Comparison of ENCODE assay signal across 14 cellular contexts in the genomic region with DNA sequence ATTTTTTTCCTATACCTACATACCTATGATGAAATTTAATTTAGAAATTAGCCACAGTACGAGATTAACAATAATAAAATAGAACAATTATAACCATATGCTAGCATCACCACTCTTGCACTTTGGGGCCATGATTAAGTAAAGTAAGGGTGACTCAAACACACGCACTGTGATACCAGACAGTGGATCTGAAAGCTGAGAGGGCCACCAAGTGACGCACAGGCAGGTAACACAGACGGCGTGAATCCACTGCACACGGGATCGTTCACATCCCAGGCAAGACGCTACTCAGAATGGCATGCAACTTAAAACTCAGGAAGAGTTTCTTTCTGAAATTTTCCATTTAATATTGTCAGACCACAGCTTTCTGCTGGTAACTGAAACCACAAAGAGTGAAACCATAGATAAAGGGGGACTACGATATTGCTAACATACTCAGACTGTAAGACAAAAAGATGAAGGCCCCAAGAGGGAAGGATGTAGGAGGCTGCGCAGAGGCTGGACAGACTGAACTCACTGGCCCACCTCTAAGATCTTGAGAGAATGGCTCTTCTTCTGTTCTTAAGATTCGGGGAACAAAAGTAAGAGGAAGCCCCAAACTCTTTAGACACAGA. TPM values are rescaled to one million over a fixed set of nuclear protein-coding genes. Genes with fewer than 3 reads are reported as not detected.
DNase-seq lines count a peak whose midpoint lies in the region; ATAC-seq and TF ChIP-seq lines count a peak whose summit lies in the region.
"Had no signal": no experiment of that assay in that cellular context is flagged by ENCODE, and none has a peak within 500 bp of the region (broad histone marks: within the 10 kb centered on the region; RNA-seq: fewer than 3 reads in every experiment).

No MANE protein-coding gene starts in this region.

- peak overlapping the region in 8 of 11 experiments; percentile 24 to 68 (median 58); a peak in 15 of 22 replicates for H3K27ac ChIP-seq in BLaER1 treated with 17β-estradiol and CSF1 and Interleukin-3, amounts not matched to agents 10 nM and 100 nM
- H3K27ac ChIP-seq in KOPT-K1 (ENCODE audit: low read depth, low read length, poor library complexity, severe bottlenecking) (peak overlapping the region; percentile 67), osteoblast (ENCODE audit: low read depth, low read length) (peak overlapping the region; percentile 99), WERI-Rb-1 (no peak overlapping the region)
- H3K27ac ChIP-seq in CD4-positive, alpha-beta T cell (ENCODE audit: low read depth, low read length): no peak overlapping the region

- no peaks in the 10 kb centered on the region for H3K27me3 Mint-ChIP-seq in CD4-positive, alpha-beta T cell

- peak overlapping the region in 8 of 11 experiments; percentile 2 to 65 (median 24); a peak in 13 of 22 replicates for H3K9ac ChIP-seq in BLaER1 treated with 17β-estradiol and CSF1 and Interleukin-3, amounts not matched to agents 10 nM and 100 nM

- no peaks in the 10 kb centered on the region for H3K27me3 ChIP-seq in BLaER1 treated with 17β-estradiol and CSF1 and Interleukin-3, amounts not matched to agents 10 nM and 100 nM
- H3K27me3 ChIP-seq in osteoblast (ENCODE audit: insufficient read depth, low read length): no peaks in the 10 kb centered on the region
- H3K27me3 ChIP-seq in CD4-positive, alpha-beta T cell (ENCODE audit: control insufficient read depth, insufficient read depth, low read length): no peaks in the 10 kb centered on the region
- no peaks in the 10 kb centered on the region for H3K27me3 ChIP-seq in WERI-Rb-1 (ENCODE audit: insufficient read depth, low read depth, severe bottlenecking)

- POLR2A ChIA-PET in CD4-positive, alpha-beta T cell (lab: Charles Lee): interaction anchor here (1.0 kb wide), 1 partner anchor 18 kb away, joined by 3 read pairs; a partner anchor contains a TSS

- no peak overlapping the region for H3K27ac Mint-ChIP-seq in CD4-positive, alpha-beta T cell
- H3K27ac Mint-ChIP-seq: activated naive CD4-positive, alpha-beta T cell treated with anti-CD3 and anti-CD28 coated beads for 36 hours had no signal

- H3K9me3 ChIP-seq in BLaER1 treated with 17β-estradiol and CSF1 and Interleukin-3, amounts not matched to agents 10 nM and 100 nM (replicated peaks in 1 of 11): peaks cover 0 to 14% (median 9%) of the 10 kb centered on the region in 11 experiments; a peak in 15 of 22 replicates
- no peaks in the 10 kb centered on the region for H3K9me3 ChIP-seq in KOPT-K1 (ENCODE audit: insufficient read depth, low read length, poor library complexity, severe bottlenecking)
- H3K9me3 ChIP-seq in osteoblast (ENCODE audit: low read depth, low read length): no peaks in the 10 kb centered on the region
- no peaks in the 10 kb centered on the region for H3K9me3 ChIP-seq in CD4-positive, alpha-beta T cell (ENCODE audit: control insufficient read depth, low read length)
- no peaks in the 10 kb centered on the region for H3K9me3 ChIP-seq in WERI-Rb-1 (ENCODE audit: severe bottlenecking)
- H3K9me3 ChIP-seq: Caco-2 had no signal

- H3K9me3 Mint-ChIP-seq in CD4-positive, alpha-beta T cell: no peaks in the 10 kb centered on the region
- H3K9me3 Mint-ChIP-seq: activated naive CD4-positive, alpha-beta T cell treated with anti-CD3 and anti-CD28 coated beads for 36 hours had no signal

- ATAC-seq in HG03460 (IDR thresholded peaks at IDR 0.05; ENCODE audit: unreplicated experiment): no peak
- no peak for ATAC-seq in CD4-positive, alpha-beta T cell (ENCODE audit: poor library complexity)
- ATAC-seq: sciatic nerve had no signal

- no peak for TF ChIP-seq CTCF in astrocyte of the spinal cord (IDR thresholded peaks at IDR 0.05; ENCODE audit: low read depth, low read length)
- TF ChIP-seq CTCF in osteoblast (IDR thresholded peaks at IDR 0.05; ENCODE audit: extremely low read depth, low read depth, low read length): no peak
- TF ChIP-seq CTCF in CD4-positive, alpha-beta T cell (IDR thresholded peaks at IDR 0.05): no peak
- no peak for TF ChIP-seq CTCF in WERI-Rb-1 (IDR thresholded peaks at IDR 0.05; ENCODE audit: low read depth, low read length)

- H3K4me3 ChIP-seq in BLaER1 treated with 17β-estradiol and CSF1 and Interleukin-3, amounts not matched to agents 10 nM and 100 nM: peak overlapping the region in 3 of 10 experiments; percentile 1 to 21 (median 15); a peak in 5 of 20 replicates
- H3K4me3 ChIP-seq in astrocyte of the spinal cord (ENCODE audit: low read depth, low read length): no peak overlapping the region
- H3K4me3 ChIP-seq in osteoblast (ENCODE audit: insufficient read depth, low read length): peak overlapping the region; percentile 16
- H3K4me3 ChIP-seq in WERI-Rb-1 (ENCODE audit: low read depth, low read length): no peak overlapping the region

- peak overlapping the region; percentile 70 to 90 (median 81) for H3K4me2 ChIP-seq in BLaER1 treated with 17β-estradiol and CSF1 and Interleukin-3, amounts not matched to agents 10 nM and 100 nM
- peak overlapping the region; percentile 71 for H3K4me2 ChIP-seq in osteoblast (ENCODE audit: insufficient read depth, low read length)

- H3K36me3 ChIP-seq in BLaER1 treated with 17β-estradiol and CSF1 and Interleukin-3, amounts not matched to agents 10 nM and 100 nM: peaks cover 20 to 36% (median 29%) of the 10 kb centered on the region in 11 experiments
- H3K36me3 ChIP-seq in KOPT-K1 (ENCODE audit: insufficient read depth, low read length) (peaks cover 15% of the 10 kb centered on the region; the same call in 1 of the 2 replicates), osteoblast (ENCODE audit: insufficient read depth, low read length) (peaks cover 26% of the 10 kb centered on the region), WERI-Rb-1 (peaks cover 4% of the 10 kb centered on the region; the same call in 1 of the 2 replicates)

- in situ Hi-C loops in astrocyte of the spinal cord (cut with HindIII; ENCODE audit: low sequenced_read_pairs): no loop called here

- H3K4me1 ChIP-seq in BLaER1 treated with 17β-estradiol and CSF1 and Interleukin-3, amounts not matched to agents 10 nM and 100 nM: peaks cover 68 to 93% (median 83%) of the 10 kb centered on the region in 10 experiments
- peaks cover 76% of the 10 kb centered on the region for H3K4me1 ChIP-seq in osteoblast (ENCODE audit: insufficient read depth, low read length)

- H4K20me1 ChIP-seq in BLaER1 treated with 17β-estradiol and CSF1 and Interleukin-3, amounts not matched to agents 10 nM and 100 nM: peaks cover 13 to 88% (median 47%) of the 10 kb centered on the region in 11 experiments; a peak in 18 of 22 replicates
- peaks cover 71% of the 10 kb centered on the region for H4K20me1 ChIP-seq in osteoblast (ENCODE audit: insufficient read depth, low read length)

- peaks cover 96% of the 10 kb centered on the region for H3K79me2 ChIP-seq in osteoblast (ENCODE audit: insufficient read depth, low read length)

- H2AFZ ChIP-seq in osteoblast (ENCODE audit: low read length): no peak overlapping the region

- peak; percentile 33 for DNase-seq in astrocyte of the spinal cord (ENCODE audit: low read depth, low spot score)
- peak; percentile 27 for DNase-seq in osteoblast (ENCODE audit: insufficient read length, low spot score, missing footprints)
- no peak for DNase-seq in NCI-H526 treated with DMSO at 0.1 percent for 48 hours (lab: John Stamatoyannopoulos, UW)
- DNase-seq in CD4-positive, alpha-beta T cell: no peak
- DNase-seq in WERI-Rb-1: no peak
- DNase-seq: activated naive CD4-positive, alpha-beta T cell treated with anti-CD3 and anti-CD28 coated beads for 36 hours; midbrain; NCI-H1694; T-helper 9 cell had no signal

- intact Hi-C loops in CD4-positive, alpha-beta T cell (cut with DNase I, micrococcal nuclease): no loop called here

- peaks cover 16% of the 10 kb centered on the region for H3K36me3 Mint-ChIP-seq in CD4-positive, alpha-beta T cell (ENCODE audit: low read depth)

- peaks cover 26% of the 10 kb centered on the region for H3K4me1 Mint-ChIP-seq in CD4-positive, alpha-beta T cell (ENCODE audit: low read depth)

- no peak overlapping the region for H3K4me3 Mint-ChIP-seq in CD4-positive, alpha-beta T cell
- H3K4me3 Mint-ChIP-seq: activated naive CD4-positive, alpha-beta T cell treated with anti-CD3 and anti-CD28 coated beads for 36 hours had no signal

- CTCF ChIA-PET in CD4-positive, alpha-beta T cell (lab: Charles Lee): no interaction called here

RNA-seq across cellular contexts. Expression of a gene that starts 17.9 kb away (rescaled TPM):
- 122 and 126 TPM in 2 replicates for total RNA-seq in osteoblast
- total RNA-seq in CD4-positive, alpha-beta T cell: 10 to 100 TPM; 26.4 to 27.2 TPM

RNA-seq across cellular contexts. Expression of a gene that starts 35.6 kb away (rescaled TPM):
- not detected in 2 replicates for total RNA-seq in osteoblast
- not detected for total RNA-seq in CD4-positive, alpha-beta T cell
- total RNA-seq: activated naive CD4-positive, alpha-beta T cell treated with anti-CD3 and anti-CD28 coated beads for 36 hours; sciatic nerve had no signal

Comparison
In these comparisons a context has a peak if more than half of its experiments do, and no peak if none do; other contexts are left out.
1. H3K27ac ChIP-seq: peak in BLaER1 treated with 17β-estradiol and CSF1 and Interleukin-3, amounts not matched to agents 10 nM and 100 nM (8 of 11), KOPT-K1 (single experiment) and osteoblast (single experiment); none in CD4-positive, alpha-beta T cell (single experiment) and WERI-Rb-1 (single experiment).
2. DNase-seq: peak in astrocyte of the spinal cord (single experiment) and osteoblast (single experiment); none in NCI-H526 treated with DMSO at 0.1 percent for 48 hours (single experiment), CD4-positive, alpha-beta T cell (0 of 10) and WERI-Rb-1 (single experiment).